20 cellular contexts compared by ENCODE assay signal in the genomic region with DNA sequence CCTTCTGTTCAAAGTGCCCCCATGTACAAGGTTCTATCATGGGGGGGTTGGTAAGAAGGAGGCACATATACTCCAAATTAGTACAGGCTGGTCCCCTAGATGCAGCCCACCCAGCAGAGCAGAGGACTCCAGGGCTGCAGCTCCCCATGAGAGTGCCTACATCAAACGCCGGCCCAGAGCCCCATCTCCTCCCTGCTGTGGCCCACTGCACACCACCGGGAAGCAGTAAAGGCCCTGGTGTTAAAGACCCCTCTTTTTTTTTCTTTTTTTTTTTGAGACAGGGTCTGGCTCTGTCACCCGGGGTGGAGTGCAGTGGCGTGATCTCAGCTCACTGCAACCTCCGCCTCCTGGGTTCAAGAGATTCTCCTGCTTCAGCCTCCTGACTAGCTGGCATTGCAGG. TPM values are rescaled to one million over a fixed set of nuclear protein-coding genes. Genes with fewer than 3 reads are reported as not detected.
DNase-seq lines count a peak whose midpoint lies in the region; TF ChIP-seq lines count a peak whose summit lies in the region.
"Had no signal": no experiment of that assay in that cellular context is flagged by ENCODE, and none has a peak within 500 bp of the region (broad histone marks: within the 10 kb centered on the region; RNA-seq: fewer than 3 reads in every experiment).

No MANE protein-coding gene starts in this region.

- peaks cover 0 to 22% (median 11%) of the 10 kb centered on the region in 6 donors for H3K4me1 ChIP-seq in spleen
- H3K4me1 ChIP-seq: HAP-1 had no signal

- no peak for TF ChIP-seq POLR2A in spleen (IDR thresholded peaks at IDR 0.05)

- peak; percentile 64 for DNase-seq in chondrocyte (ENCODE audit: low spot score)
- peak; percentile 43 for DNase-seq in spleen
- no peak for DNase-seq in activated CD4-positive, CD25-positive, alpha-beta regulatory T cell (lab: John Stamatoyannopoulos, UW)
- DNase-seq in activated T-helper 1 cell treated with anti-CD3 and anti-CD28 coated beads, Interleukin-12 subunit alpha, Interleukin-12 subunit beta, Interleukin-2, Interleukin-4 antibody, amounts not matched to agents 30 ng/mL and 10 ng/mL and 1 ng/mL, durations not matched to agents 14 hours and 24 hours and 36 hours (ENCODE audit: low spot score): no peak
- DNase-seq in NCI-H510A treated with DMSO at 0.1 percent for 48 hours (lab: John Stamatoyannopoulos, UW): no peak
- DNase-seq: 8988T; ACHN; AML-193; BE2C; Calu3; CD4-positive, alpha-beta memory T cell; COR-L47; DMS53; GF-D8; GOT3; HFFc6 had no signal

- no peaks in the 10 kb centered on the region for H3K36me3 Mint-ChIP-seq in chondrocyte (ENCODE audit: low read depth)
- H3K36me3 Mint-ChIP-seq in activated T-helper 1 cell treated with anti-CD3 and anti-CD28 coated beads, Interleukin-12 subunit alpha, Interleukin-12 subunit beta, Interleukin-2, Interleukin-4 antibody, amounts not matched to agents 30 ng/mL and 10 ng/mL and 1 ng/mL, durations not matched to agents 14 hours and 24 hours and 36 hours (ENCODE audit: low read depth): peaks cover 3% of the 10 kb centered on the region
- H3K36me3 Mint-ChIP-seq: CD4-positive, alpha-beta memory T cell had no signal

- H3K36me3 ChIP-seq in spleen: no peaks in the 10 kb centered on the region
- H3K36me3 ChIP-seq: BE2C, HAP-1 had no signal

- H3K9me3 ChIP-seq in spleen: no peaks in the 10 kb centered on the region
- H3K9me3 ChIP-seq: A549; BE2C; BLaER1 treated with 17β-estradiol and CSF1 and Interleukin-3, amounts not matched to agents 10 nM and 100 nM; HAP-1 had no signal

- peak overlapping the region; percentile 24; the same call in 1 of the 2 replicates for H3K27ac ChIP-seq in C4-2B
- H3K27ac ChIP-seq in spleen: no peak overlapping the region
- H3K27ac ChIP-seq: A549 had no signal

- no peak overlapping the region for H3K27ac Mint-ChIP-seq in chondrocyte (ENCODE audit: unreplicated experiment)
- no peak overlapping the region for H3K27ac Mint-ChIP-seq in activated T-helper 1 cell treated with anti-CD3 and anti-CD28 coated beads, Interleukin-12 subunit alpha, Interleukin-12 subunit beta, Interleukin-2, Interleukin-4 antibody, amounts not matched to agents 30 ng/mL and 10 ng/mL and 1 ng/mL, durations not matched to agents 14 hours and 24 hours and 36 hours
- H3K27ac Mint-ChIP-seq: HFFc6 had no signal

- no peaks in the 10 kb centered on the region for H3K9me3 Mint-ChIP-seq in chondrocyte (ENCODE audit: low read depth)
- H3K9me3 Mint-ChIP-seq in activated T-helper 1 cell treated with anti-CD3 and anti-CD28 coated beads, Interleukin-12 subunit alpha, Interleukin-12 subunit beta, Interleukin-2, Interleukin-4 antibody, amounts not matched to agents 30 ng/mL and 10 ng/mL and 1 ng/mL, durations not matched to agents 14 hours and 24 hours and 36 hours: no peaks in the 10 kb centered on the region
- H3K9me3 Mint-ChIP-seq: CD4-positive, alpha-beta memory T cell; HFFc6 had no signal

- peaks cover 16% of the 10 kb centered on the region for H3K4me1 Mint-ChIP-seq in chondrocyte (ENCODE audit: low read depth)
- peaks cover 18% of the 10 kb centered on the region for H3K4me1 Mint-ChIP-seq in activated T-helper 1 cell treated with anti-CD3 and anti-CD28 coated beads, Interleukin-12 subunit alpha, Interleukin-12 subunit beta, Interleukin-2, Interleukin-4 antibody, amounts not matched to agents 30 ng/mL and 10 ng/mL and 1 ng/mL, durations not matched to agents 14 hours and 24 hours and 36 hours (ENCODE audit: low read depth)

- H3K27me3 Mint-ChIP-seq in chondrocyte (ENCODE audit: low read depth): peaks cover 4% of the 10 kb centered on the region
- H3K27me3 Mint-ChIP-seq in activated T-helper 1 cell treated with anti-CD3 and anti-CD28 coated beads, Interleukin-12 subunit alpha, Interleukin-12 subunit beta, Interleukin-2, Interleukin-4 antibody, amounts not matched to agents 30 ng/mL and 10 ng/mL and 1 ng/mL, durations not matched to agents 14 hours and 24 hours and 36 hours (ENCODE audit: insufficient read depth): peaks cover 1% of the 10 kb centered on the region
- H3K27me3 Mint-ChIP-seq: CD4-positive, alpha-beta memory T cell had no signal

- TF ChIP-seq CTCF in C4-2B (conservative IDR thresholded peaks at IDR 0.05) (no peak), chondrocyte (IDR thresholded peaks at IDR 0.05) (no peak), spleen (IDR thresholded peaks at IDR 0.05 in 8 of 11, conservative IDR thresholded peaks at IDR 0.05 in 3 of 11) (no peak)

- H3K4me3 ChIP-seq in spleen: no peak overlapping the region
- H3K4me3 ChIP-seq: A549; BLaER1 treated with 17β-estradiol and CSF1 and Interleukin-3, amounts not matched to agents 10 nM and 100 nM; HAP-1 had no signal

- intact Hi-C loops in spleen (cut with DNase I; ENCODE audit: low total_unique reads): no loop called here
- intact Hi-C loops in activated T-helper 1 cell treated with anti-CD3 and anti-CD28 coated beads, Interleukin-12 subunit alpha, Interleukin-12 subunit beta, Interleukin-2, Interleukin-4 antibody, amounts not matched to agents 30 ng/mL and 10 ng/mL and 1 ng/mL, durations not matched to agents 14 hours and 24 hours and 36 hours (cut with micrococcal nuclease): no loop called here

- H3K27me3 ChIP-seq in spleen (replicated peaks in 1 of 7): no peaks in the 10 kb centered on the region
- H3K27me3 ChIP-seq: BE2C; BLaER1 treated with 17β-estradiol and CSF1 and Interleukin-3, amounts not matched to agents 10 nM and 100 nM had no signal

- WGBS in spleen, 5 donors: 91 to 95% (median 94%) methylated on average over 6 of the region's 6 CpGs

- H3K4me3 Mint-ChIP-seq in chondrocyte (ENCODE audit: unreplicated experiment): no peak overlapping the region
- H3K4me3 Mint-ChIP-seq in activated T-helper 1 cell treated with anti-CD3 and anti-CD28 coated beads, Interleukin-12 subunit alpha, Interleukin-12 subunit beta, Interleukin-2, Interleukin-4 antibody, amounts not matched to agents 30 ng/mL and 10 ng/mL and 1 ng/mL, durations not matched to agents 14 hours and 24 hours and 36 hours: no peak overlapping the region
- H3K4me3 Mint-ChIP-seq: CD4-positive, alpha-beta memory T cell; HFFc6 had no signal

RNA-seq across cellular contexts. Expression of a gene that starts 47.4 kb away (rescaled TPM):
- total RNA-seq in chondrocyte: 40.2 to 46.0 TPM (median 45.7 TPM) in 3 replicates
- 10 to 100 TPM; 27.9 to 50.0 (median 38.8) TPM for total RNA-seq in spleen
- 1 to 10 TPM; 2.6 to 8.1 (median 4.4) TPM for polyA plus RNA-seq in spleen
- 9.6 and 10.4 TPM in 2 replicates for total RNA-seq in activated T-helper 1 cell treated with anti-CD3 and anti-CD28 coated beads, Interleukin-12 subunit alpha, Interleukin-12 subunit beta, Interleukin-2, Interleukin-4 antibody, amounts not matched to agents 30 ng/mL and 10 ng/mL and 1 ng/mL, durations not matched to agents 14 hours and 24 hours and 36 hours

Comparison
In these comparisons a context has a peak if more than half of its experiments do, and no peak if none do; other contexts are left out.
1. DNase-seq: peak in chondrocyte (single experiment) and spleen (single experiment); none in activated CD4-positive, CD25-positive, alpha-beta regulatory T cell (0 of 4), activated T-helper 1 cell treated with anti-CD3 and anti-CD28 coated beads, Interleukin-12 subunit alpha, Interleukin-12 subunit beta, Interleukin-2, Interleukin-4 antibody, amounts not matched to agents 30 ng/mL and 10 ng/mL and 1 ng/mL, durations not matched to agents 14 hours and 24 hours and 36 hours (single experiment) and NCI-H510A treated with DMSO at 0.1 percent for 48 hours (single experiment).